In genomic region chr3:105846809-105847208, GRCh38 we compare ENCODE assay signal across 20 cellular contexts. TPM values are rescaled to one million over a fixed set of nuclear protein-coding genes. Genes with fewer than 3 reads are reported as not detected.
DNase-seq lines count a peak whose midpoint lies in the region; ATAC-seq, FAIRE-seq and TF ChIP-seq lines count a peak whose summit lies in the region.
"Had no signal": no experiment of that assay in that cellular context is flagged by ENCODE, and none has a peak within 500 bp of the region (broad histone marks: within the 10 kb centered on the region; RNA-seq: fewer than 3 reads in every experiment).

No MANE protein-coding gene starts in this region.

- H3K27me3 Mint-ChIP-seq in activated T-cell treated with anti-CD3 and anti-CD28 coated beads, Interleukin-2, amount 50 U/mL, for 24 hours, result no peaks in the 10 kb centered on the region
- no peaks in the 10 kb centered on the region for H3K27me3 Mint-ChIP-seq in activated T-helper 17 cell treated with anti-CD3 and anti-CD28 coated beads, Interleukin-2, amount 50 U/mL, for 72 hours
- H3K27me3 Mint-ChIP-seq in mesothelial cell of epicardium (ENCODE audit: low read depth), result no peaks in the 10 kb centered on the region
- H3K27me3 Mint-ChIP-seq: IgD-negative memory B cell had no signal

- no peak for ATAC-seq in activated T-helper 17 cell treated with anti-CD3 and anti-CD28 coated beads, Interleukin-2, amount 50 U/mL, for 72 hours (replicated peaks)

- H3K27ac Mint-ChIP-seq in activated T-cell treated with anti-CD3 and anti-CD28 coated beads, Interleukin-2, amount 50 U/mL, for 24 hours, result peak overlapping the region; percentile 71
- peak overlapping the region; percentile 62 for H3K27ac Mint-ChIP-seq in activated T-helper 17 cell treated with anti-CD3 and anti-CD28 coated beads, Interleukin-2, amount 50 U/mL, for 72 hours
- H3K27ac Mint-ChIP-seq in mesothelial cell of epicardium, result peak overlapping the region; percentile 82
- H3K27ac Mint-ChIP-seq: IgD-negative memory B cell had no signal

- intact Hi-C loops in posterior cingulate gyrus (cut with DNase I), result no loop called here

- H3K36me3 Mint-ChIP-seq in activated T-cell treated with anti-CD3 and anti-CD28 coated beads, Interleukin-2, amount 50 U/mL, for 24 hours (ENCODE audit: low read depth), result peaks cover 78% of the 10 kb centered on the region
- peaks cover 75% of the 10 kb centered on the region for H3K36me3 Mint-ChIP-seq in activated T-helper 17 cell treated with anti-CD3 and anti-CD28 coated beads, Interleukin-2, amount 50 U/mL, for 72 hours (ENCODE audit: low read depth)
- H3K36me3 Mint-ChIP-seq in mesothelial cell of epicardium, result peaks cover 27% of the 10 kb centered on the region

- TF ChIP-seq CTCF in mesothelial cell of epicardium (IDR thresholded peaks at IDR 0.05; ENCODE audit: unreplicated experiment), result no peak

- peaks cover 72% of the 10 kb centered on the region for H3K4me1 Mint-ChIP-seq in activated T-cell treated with anti-CD3 and anti-CD28 coated beads, Interleukin-2, amount 50 U/mL, for 24 hours (ENCODE audit: low read depth)
- H3K4me1 Mint-ChIP-seq in activated T-helper 17 cell treated with anti-CD3 and anti-CD28 coated beads, Interleukin-2, amount 50 U/mL, for 72 hours, result peaks cover 28% of the 10 kb centered on the region
- H3K4me1 Mint-ChIP-seq in mesothelial cell of epicardium, result peaks cover 43% of the 10 kb centered on the region

- no peak overlapping the region for H3K4me3 Mint-ChIP-seq in activated T-cell treated with anti-CD3 and anti-CD28 coated beads, Interleukin-2, amount 50 U/mL, for 24 hours
- H3K4me3 Mint-ChIP-seq in activated T-helper 17 cell treated with anti-CD3 and anti-CD28 coated beads, Interleukin-2, amount 50 U/mL, for 72 hours, result peak overlapping the region; percentile 53
- no peak overlapping the region for H3K4me3 Mint-ChIP-seq in mesothelial cell of epicardium

- DNase-seq in activated T-cell treated with anti-CD3 and anti-CD28 coated beads, Interleukin-2, amount 50 U/mL, for 24 hours, result no peak
- no peak for DNase-seq in activated T-cell treated with anti-CD3 and anti-CD28 coated beads, Interleukin-2, amount 50 U/mL, for 48 hours
- no peak for DNase-seq in GM12891 (ENCODE audit: insufficient read length, low spot score)
- no peak for DNase-seq in mesothelial cell of epicardium (ENCODE audit: low spot score in 2 of 2, unreplicated experiment in 2 of 2)
- no peak for DNase-seq in AG08395 (ENCODE audit: low spot score)
- no peak for DNase-seq in NCI-H748 treated with DMSO at 0.1 percent for 48 hours (lab: John Stamatoyannopoulos, UW)
- no peak for DNase-seq in posterior cingulate gyrus
- DNase-seq: activated T-cell treated with anti-CD3 and anti-CD28 coated beads, Interleukin-2, amount 50 U/mL, for 4 hours; adrenal gland; hypothalamus; islet precursor cell; MG63; NCI-H1436 treated with DMSO at 0.1 percent for 48 hours; NCI-H524; stimulated activated CD4-positive, alpha-beta T cell treated with anti-CD3 and anti-CD28 coated beads, Interleukin-2, amount 100 ng/mL, for 24 hours; stimulated activated naive CD4-positive, alpha-beta T cell treated with Interleukin-2 at 50 U/mL for 16 hours had no signal

- no peak for TF ChIP-seq POLR2A in GM12891 (IDR thresholded peaks at IDR 0.05; ENCODE audit: low read depth, low read length)

- FAIRE-seq in GM12891 (lab: Jason Lieb, UNC), result peak; percentile 66
- FAIRE-seq: bronchial epithelial cell, H1 had no signal

- H3K9me3 Mint-ChIP-seq in activated T-cell treated with anti-CD3 and anti-CD28 coated beads, Interleukin-2, amount 50 U/mL, for 24 hours, result peaks cover 3% of the 10 kb centered on the region
- H3K9me3 Mint-ChIP-seq in activated T-helper 17 cell treated with anti-CD3 and anti-CD28 coated beads, Interleukin-2, amount 50 U/mL, for 72 hours, result no peaks in the 10 kb centered on the region
- no peaks in the 10 kb centered on the region for H3K9me3 Mint-ChIP-seq in mesothelial cell of epicardium
- H3K9me3 Mint-ChIP-seq: activated T-cell treated with anti-CD3 and anti-CD28 coated beads, Interleukin-2, amount 50 U/mL, for 4 hours; IgD-negative memory B cell had no signal

TF ChIP-seq in GM12891, 5 proteins besides CTCF, POLR2A, EP300 and RAD21:
- TF ChIP-seq POU2F2 (IDR thresholded peaks at IDR 0.05; ENCODE audit: low read depth, low read length) (no peak), PAX5 (IDR thresholded peaks at IDR 0.05; ENCODE audit: insufficient read depth, low read length, severe bottlenecking) (no peak), TAF1 (IDR thresholded peaks at IDR 0.05; ENCODE audit: low read depth, low read length) (no peak), POLR2AphosphoS5 (IDR thresholded peaks at IDR 0.05; ENCODE audit: low read depth, low read length) (no peak), SPI1 (IDR thresholded peaks at IDR 0.05; ENCODE audit: low read depth, low read length) (no peak)

RNA-seq across cellular contexts. Expression of gene CBLB, which starts 22.0 kb away (rescaled TPM):
- polyA plus RNA-seq in GM12891 (2012; ENCODE audit: low read depth, missing spikeins), result 27.6 TPM
- total RNA-seq in activated T-helper 17 cell treated with anti-CD3 and anti-CD28 coated beads, Interleukin-2, amount 50 U/mL, for 72 hours, result 100 to 1,000 TPM in 1 of 2 donors, 10 to 100 TPM in 1; 41.4 to 110 TPM
- 101 to 116 TPM (median 108 TPM) in 3 replicates for total RNA-seq in mesothelial cell of epicardium
